Comparison of ENCODE assay signal across 9 cellular contexts in the genomic region with DNA sequence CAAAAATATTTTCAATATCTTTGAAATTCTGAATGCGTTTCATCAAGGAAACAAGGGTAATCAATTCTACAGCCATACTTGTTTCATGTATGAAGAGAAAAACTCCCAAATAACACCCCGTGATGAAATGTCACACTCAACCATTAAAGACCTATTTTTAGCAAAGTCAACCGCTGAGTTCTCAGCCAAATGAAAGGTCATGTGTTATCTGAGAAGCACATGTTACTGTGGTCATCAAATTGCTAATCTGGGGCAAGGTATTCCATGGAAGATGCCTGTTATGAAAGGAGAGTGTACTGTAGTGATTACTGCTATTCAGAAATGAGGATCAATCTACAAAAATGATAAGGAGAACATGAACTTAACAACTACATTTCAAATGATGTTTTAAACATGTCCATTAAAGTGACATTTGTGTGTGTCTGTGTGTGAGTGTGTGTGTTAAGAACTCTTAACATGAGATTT.
A peak's percentile ranks its signal among the peaks of the same experiment; 100 is the strongest.
DNase-seq lines count a peak whose midpoint lies in the region; ATAC-seq lines count a peak whose summit lies in the region.
"Had no signal": no experiment of that assay in that cellular context is flagged by ENCODE, and none has a peak within 500 bp of the region (broad histone marks: within the 10 kb centered on the region; RNA-seq: fewer than 3 reads in every experiment).

No MANE protein-coding gene starts in this region.

- CTCF ChIA-PET in CD4-positive, alpha-beta memory T cell (lab: Charles Lee; ENCODE audit: partially characterized antibody), result no interaction called here

- H3K9me3 Mint-ChIP-seq in CD4-positive, alpha-beta memory T cell, result no peaks in the 10 kb centered on the region
- H3K9me3 Mint-ChIP-seq in activated naive CD8-positive, alpha-beta T cell treated with anti-CD3 and anti-CD28 coated beads for 36 hours, result peaks cover 3% of the 10 kb centered on the region

- H3K27me3 Mint-ChIP-seq in CD4-positive, alpha-beta memory T cell, result no peaks in the 10 kb centered on the region
- no peaks in the 10 kb centered on the region for H3K27me3 Mint-ChIP-seq in activated naive CD8-positive, alpha-beta T cell treated with anti-CD3 and anti-CD28 coated beads for 36 hours

- H3K4me3 Mint-ChIP-seq in CD4-positive, alpha-beta memory T cell, result no peak overlapping the region
- H3K4me3 Mint-ChIP-seq in activated naive CD8-positive, alpha-beta T cell treated with anti-CD3 and anti-CD28 coated beads for 36 hours, result no peak overlapping the region

- H3K9me3 ChIP-seq in CD4-positive, alpha-beta memory T cell (ENCODE audit: control insufficient read depth in 1 of 2, low read length in 2 of 2), result no peaks in the 10 kb centered on the region

- H3K27ac Mint-ChIP-seq in CD4-positive, alpha-beta memory T cell, result peak overlapping the region in 6 of 7 donors; percentile 17 to 68 (median 53)
- H3K27ac Mint-ChIP-seq in activated naive CD8-positive, alpha-beta T cell treated with anti-CD3 and anti-CD28 coated beads for 36 hours, result peak overlapping the region; percentile 57

- no peak overlapping the region for H3K27ac ChIP-seq in CD4-positive, alpha-beta memory T cell (ENCODE audit: low read depth, low read length)

- ATAC-seq in GM19035 (IDR thresholded peaks at IDR 0.05; ENCODE audit: unreplicated experiment) (peak; percentile 57), HG03342 (IDR thresholded peaks at IDR 0.05; ENCODE audit: unreplicated experiment) (peak; percentile 60), GM21526 (IDR thresholded peaks at IDR 0.05; ENCODE audit: low FRiP score, unreplicated experiment) (no peak)

- H3K4me1 Mint-ChIP-seq in CD4-positive, alpha-beta memory T cell, result peaks cover 38 to 65% (median 42%) of the 10 kb centered on the region in 4 donors
- peaks cover 39% of the 10 kb centered on the region for H3K4me1 Mint-ChIP-seq in activated naive CD8-positive, alpha-beta T cell treated with anti-CD3 and anti-CD28 coated beads for 36 hours

- peaks cover 51% of the 10 kb centered on the region for H3K4me1 ChIP-seq in CD4-positive, alpha-beta memory T cell (ENCODE audit: insufficient read depth, low read length)

- no peaks in the 10 kb centered on the region for H3K27me3 ChIP-seq in CD4-positive, alpha-beta memory T cell (ENCODE audit: insufficient read depth, low read length)

- H3K36me3 Mint-ChIP-seq in CD4-positive, alpha-beta memory T cell, result peaks cover 7 to 13% of the 10 kb centered on the region in 2 donors
- H3K36me3 Mint-ChIP-seq in activated naive CD8-positive, alpha-beta T cell treated with anti-CD3 and anti-CD28 coated beads for 36 hours, result peaks cover 35% of the 10 kb centered on the region

- POLR2A ChIA-PET in CD4-positive, alpha-beta memory T cell (lab: Charles Lee; ENCODE audit: partially characterized antibody), result interaction anchor here (1.1 to 1.3 kb wide), 2 partner anchors 7 to 31 kb away, joined by 3 to 5 read pairs; no protein-coding TSS in a partner anchor

- no peaks in the 10 kb centered on the region for H3K36me3 ChIP-seq in CD4-positive, alpha-beta memory T cell (ENCODE audit: insufficient read depth, low read length)

- no peak overlapping the region for H3K4me3 ChIP-seq in CD4-positive, alpha-beta memory T cell (ENCODE audit: low read length in 2 of 2)

- intact Hi-C loops in CD4-positive, alpha-beta memory T cell (cut with micrococcal nuclease), result no loop called here

- no peak for DNase-seq in CD4-positive, alpha-beta memory T cell
- DNase-seq in activated naive CD8-positive, alpha-beta T cell treated with anti-CD3 and anti-CD28 coated beads for 36 hours, result no peak
- no peak for DNase-seq in stimulated activated CD4-positive, alpha-beta T cell treated with anti-CD3 and anti-CD28 coated beads, Interleukin-2, amount 100 ng/mL, for 48 hours
- DNase-seq in activated gamma-delta T cell (lab: John Stamatoyannopoulos, UW), result no peak
- no peak for DNase-seq in NCI-H82 treated with DMSO at 0.1 percent for 48 hours (lab: John Stamatoyannopoulos, UW; ENCODE audit: unreplicated experiment)
- DNase-seq: central memory CD4-positive, alpha-beta T cell had no signal
